In genomic region chr7:37526623-37527022, GRCh38 we compare ENCODE assay signal across 27 cellular contexts.
"Had no signal": no experiment of that assay in that cellular context is flagged by ENCODE, and none has a peak within 500 bp of the region (broad histone marks: within the 10 kb centered on the region; RNA-seq: fewer than 3 reads in every experiment).

No MANE protein-coding gene starts in this region.

- H3K27me3 ChIP-seq: body of pancreas, esophagus muscularis mucosa had no signal

- H3K9me3 ChIP-seq: body of pancreas, esophagus muscularis mucosa had no signal

- ATAC-seq: activated CD8-positive, alpha-beta T cell treated with anti-CD3 and anti-CD28 coated beads for 36 hours; activated T-cell treated with anti-CD3 and anti-CD28 coated beads, Interleukin-2, amount 50 U/mL, for 4 hours; activated T-helper 17 cell treated with anti-CD3 and anti-CD28 coated beads, Interleukin-2, amount 50 U/mL, for 72 hours; body of pancreas; WTC11 had no signal

- H3K36me3 ChIP-seq: esophagus muscularis mucosa had no signal

- H3K4me1 ChIP-seq: body of pancreas had no signal

- H3K4me3 ChIP-seq: body of pancreas, esophagus muscularis mucosa had no signal

- DNase-seq: activated CD4-positive, alpha-beta T cell treated with anti-CD3 and anti-CD28 coated beads for 1 hour; activated CD4-positive, alpha-beta T cell treated with anti-CD3 and anti-CD28 coated beads for 4 hours; activated CD4-positive, alpha-beta T cell treated with anti-CD3 and anti-CD28 coated beads, Interleukin-2, amount 50 U/mL, for 1 hour; activated CD4-positive, alpha-beta T cell treated with anti-CD3 and anti-CD28 coated beads, Interleukin-2, amount 50 U/mL, for 48 hours; activated CD8-positive, alpha-beta memory T cell treated with anti-CD3 and anti-CD28 coated beads for 24 hours; activated CD8-positive, alpha-beta T cell treated with anti-CD3 and anti-CD28 coated beads for 36 hours; activated effector memory CD4-positive, alpha-beta T cell treated with Interleukin-2 at 50 U/mL for 16 hours; activated gamma-delta T cell treated with Interleukin-2 at 50 U/mL for 16 hours; activated naive CD4-positive, alpha-beta T cell treated with anti-CD3 and anti-CD28 coated beads, Interleukin-2, amount 50 U/mL, for 16 hours; activated naive CD4-positive, alpha-beta T cell treated with Interleukin-2 at 50 U/mL for 16 hours; activated T-cell treated with anti-CD3 and anti-CD28 coated beads, Interleukin-2, amount 50 U/mL, for 4 hours; amygdala; aorta; body of pancreas; caudate nucleus; cortex of kidney; dermis blood vessel endothelial cell; effector CD4-positive, alpha-beta T cell; endodermal cell; erythroblast; foreskin fibroblast; head of caudate nucleus; T-helper 2 cell had no signal

- H3K27ac ChIP-seq: body of pancreas, esophagus muscularis mucosa, VCaP had no signal
